Comparison of ENCODE assay signal across 31 cellular contexts in genomic region chr3:66504761-66505641, GRCh38. TPM values are rescaled to one million over a fixed set of nuclear protein-coding genes. Genes with fewer than 3 reads are reported as not detected.
A peak's percentile ranks its signal among the peaks of the same experiment; 100 is the strongest.
DNase-seq lines count a peak whose midpoint lies in the region; ATAC-seq, FAIRE-seq and TF ChIP-seq lines count a peak whose summit lies in the region.
"Had no signal": no experiment of that assay in that cellular context is flagged by ENCODE, and none has a peak within 500 bp of the region (broad histone marks: within the 10 kb centered on the region; RNA-seq: fewer than 3 reads in every experiment).

No MANE protein-coding gene starts in this region.

- peak overlapping the region; percentile 62 for H3K4me2 ChIP-seq in A549
- H3K4me2 ChIP-seq: GM23338 had no signal

- H3K9me3 ChIP-seq in A549: no peaks in the 10 kb centered on the region
- H3K9me3 ChIP-seq in body of pancreas: no peaks in the 10 kb centered on the region
- H3K9me3 ChIP-seq: ovary, testis, uterus had no signal

- H3K27me3 ChIP-seq in body of pancreas: no peaks in the 10 kb centered on the region
- H3K27me3 ChIP-seq: ovary, testis, uterus had no signal

- TF ChIP-seq EP300 in A549 (IDR thresholded peaks at IDR 0.05): no peak

- no peak for FAIRE-seq in A549 (lab: Jason Lieb, UNC)
- FAIRE-seq: A204.1, bronchial epithelial cell, colon had no signal

- no peak for TF ChIP-seq CTCF in A549 (IDR thresholded peaks at IDR 0.05)
- TF ChIP-seq CTCF in body of pancreas (IDR thresholded peaks at IDR 0.05): peak in 2 of 7 experiments; percentile 7 to 11

- no peak for TF ChIP-seq RAD21 in A549 (conservative IDR thresholded peaks at IDR 0.05 in 1 of 2, IDR thresholded peaks at IDR 0.05 in 1 of 2)

- H3K4me3 ChIP-seq in A549 (no peak overlapping the region), body of pancreas (no peak overlapping the region)
- H3K4me3 ChIP-seq: GM23338, ovary, SK-N-MC, testis, uterus had no signal

- peak in 1 of 2 experiments; percentile 26 for DNase-seq in A549 (ENCODE audit: low read depth in 1 of 2, low spot score in 1 of 2)
- DNase-seq in body of pancreas: peak; percentile 95 to 97 (median 96)
- peak; percentile 65 for DNase-seq in left kidney (ENCODE audit: low read depth, low spot score)
- peak; percentile 92 for DNase-seq in renal cortical epithelial cell (ENCODE audit: low read depth)
- DNase-seq in SK-N-DZ (ENCODE audit: low spot score): no peak
- no peak for DNase-seq in activated gamma-delta T cell (lab: John Stamatoyannopoulos, UW)
- DNase-seq: activated CD4-positive, alpha-beta T cell treated with anti-CD3 and anti-CD28 coated beads, Interleukin-2, amount 50 U/mL, for 48 hours; amygdala; CD8-positive, alpha-beta T cell; effector memory CD4-positive, alpha-beta T cell; foreskin fibroblast; NCI-H1105; NCI-H2029 treated with DMSO at 0.1 percent for 48 hours; NCI-H2227 treated with DMSO at 0.1 percent for 48 hours; NCI-H526 treated with DMSO at 0.1 percent for 48 hours; ovary; stimulated activated CD4-positive, alpha-beta T cell treated with anti-CD3 and anti-CD28 coated beads, Interleukin-15, amount 100 ng/mL, for 24 hours; stimulated activated naive CD4-positive, alpha-beta T cell; T-helper 17 cell; testis; uterus had no signal

- H3K4me1 ChIP-seq in A549 (peaks cover 25% of the 10 kb centered on the region), body of pancreas (peaks cover 65% of the 10 kb centered on the region)
- H3K4me1 ChIP-seq: testis, uterus had no signal

- peak overlapping the region; percentile 17 to 43; a peak in 1 of 6 replicates for H3K27ac ChIP-seq in A549
- peak overlapping the region; percentile 79 to 94 (median 82) for H3K27ac ChIP-seq in body of pancreas
- H3K27ac ChIP-seq: ovary, SK-N-MC, testis, uterus had no signal

- CTCF ChIA-PET in A549 (lab: Yijun Ruan, JAX): interaction anchor here (0.8 kb wide), 1 partner anchor 98 kb away, joined by 3 read pairs; no protein-coding TSS in a partner anchor

- H3K36me3 ChIP-seq in body of pancreas (replicated peaks in 1 of 2; ENCODE audit: insufficient read depth in 1 of 2, low read depth in 2 of 2): no peaks in the 10 kb centered on the region
- H3K36me3 ChIP-seq: ovary, uterus had no signal

- no peak for TF ChIP-seq POLR2A in A549 (IDR thresholded peaks at IDR 0.05; ENCODE audit: low read length)
- peak in 2 of 3 donors; percentile 40 to 43 for TF ChIP-seq POLR2A in body of pancreas (IDR thresholded peaks at IDR 0.05)

- intact Hi-C loops in body of pancreas (cut with DNase I): no loop called here

- 30% methylated on average over 7 of the region's 7 CpGs for WGBS in A549 (ENCODE audit: missing lambda C conversion rate)
- 16 to 17% methylated on average over 7 of the region's 7 CpGs for WGBS in body of pancreas, 2 donors

- POLR2A ChIA-PET in A549 (lab: Yijun Ruan, JAX): no interaction called here

- ATAC-seq in A549 (no peak), body of pancreas (peak; percentile 65), GM19455 (IDR thresholded peaks at IDR 0.05; ENCODE audit: unreplicated experiment) (no peak), HG03521 (IDR thresholded peaks at IDR 0.05; ENCODE audit: unreplicated experiment) (no peak)
- ATAC-seq: activated CD4-positive, CD25-positive, alpha-beta regulatory T cell treated with anti-CD3 and anti-CD28 coated beads, Interleukin-2, amount 50 U/mL, for 24 hours; CD8-positive, alpha-beta T cell; GM23338; natural killer cell treated with Interleukin-12 subunit alpha and Interleukin-12 subunit beta and Interleukin-15 and Interleukin-18, amount 100 ng/mL, for 72 hours; sciatic nerve; T-helper 17 cell had no signal

TF ChIP-seq in A549, 52 proteins besides CTCF, POLR2A, EP300 and RAD21:
- no peak for TF ChIP-seq RARB (CRISPR knock-in tag; IDR thresholded peaks at IDR 0.05)
- no peak for TF ChIP-seq POLR2AphosphoS2 (conservative IDR thresholded peaks at IDR 0.05; ENCODE audit: low read length)
- TF ChIP-seq, protein P1, sequence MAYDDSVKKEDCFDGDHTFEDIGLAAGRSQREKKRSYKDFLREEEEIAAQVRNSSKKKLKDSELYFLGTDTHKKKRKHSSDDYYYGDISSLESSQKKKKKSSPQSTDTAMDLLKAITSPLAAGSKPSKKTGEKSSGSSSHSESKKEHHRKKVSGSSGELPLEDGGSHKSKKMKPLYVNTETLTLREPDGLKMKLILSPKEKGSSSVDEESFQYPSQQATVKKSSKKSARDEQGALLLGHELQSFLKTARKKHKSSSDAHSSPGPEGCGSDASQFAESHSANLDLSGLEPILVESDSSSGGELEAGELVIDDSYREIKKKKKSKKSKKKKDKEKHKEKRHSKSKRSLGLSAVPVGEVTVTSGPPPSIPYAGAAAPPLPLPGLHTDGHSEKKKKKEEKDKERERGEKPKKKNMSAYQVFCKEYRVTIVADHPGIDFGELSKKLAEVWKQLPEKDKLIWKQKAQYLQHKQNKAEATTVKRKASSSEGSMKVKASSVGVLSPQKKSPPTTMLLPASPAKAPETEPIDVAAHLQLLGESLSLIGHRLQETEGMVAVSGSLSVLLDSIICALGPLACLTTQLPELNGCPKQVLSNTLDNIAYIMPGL (CRISPR knock-in tag; IDR thresholded peaks at IDR 0.05; ENCODE audit: borderline replicate concordance): no peak
- TF ChIP-seq, protein P2, sequence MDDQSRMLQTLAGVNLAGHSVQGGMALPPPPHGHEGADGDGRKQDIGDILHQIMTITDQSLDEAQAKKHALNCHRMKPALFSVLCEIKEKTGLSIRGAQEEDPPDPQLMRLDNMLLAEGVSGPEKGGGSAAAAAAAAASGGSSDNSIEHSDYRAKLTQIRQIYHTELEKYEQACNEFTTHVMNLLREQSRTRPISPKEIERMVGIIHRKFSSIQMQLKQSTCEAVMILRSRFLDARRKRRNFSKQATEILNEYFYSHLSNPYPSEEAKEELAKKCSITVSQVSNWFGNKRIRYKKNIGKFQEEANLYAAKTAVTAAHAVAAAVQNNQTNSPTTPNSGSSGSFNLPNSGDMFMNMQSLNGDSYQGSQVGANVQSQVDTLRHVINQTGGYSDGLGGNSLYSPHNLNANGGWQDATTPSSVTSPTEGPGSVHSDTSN (IDR thresholded peaks at IDR 0.05): no peak
- no peak for TF ChIP-seq HOXB5 (CRISPR knock-in tag; IDR thresholded peaks at IDR 0.05)
- TF ChIP-seq ZC3H11A (IDR thresholded peaks at IDR 0.05): no peak
- TF ChIP-seq CEBPB (IDR thresholded peaks at IDR 0.05): peak; percentile 29 to 33; a peak in 1 of 4 replicates
TF ChIP-seq in A549: peak in this region for 1.

RNA-seq across cellular contexts. Expression of gene LRIG1, which starts 4.2 kb away (rescaled TPM):
- polyA plus RNA-seq in A549 (2011; rRNA removed) (6.2 and 11.2 TPM in 2 replicates), A549 (2017; fragmentation: RNase III; extraction: RNeasy Plus Mini Kit Qiagen cat#74134 plus additional on column Dnase treatment) (1.8 to 2.9 TPM (median 2.6 TPM) in 3 replicates)
- 3.8 and 5.4 TPM in 2 replicates for polyA plus RNA-seq in A549 (2012; cell fraction: cytosol; rRNA removed)
- polyA plus RNA-seq in A549 (2012; cell fraction: nucleus; rRNA removed): 8.5 and 8.8 TPM in 2 replicates
- polyA minus RNA-seq in A549 (2011; rRNA and poly(A)+ RNA removed): 18.4 and 19.3 TPM in 2 replicates
- total RNA-seq in body of pancreas (100 to 1,000 TPM; 111 to 114 TPM), renal cortical epithelial cell (6.6 and 12.7 TPM in 2 replicates)
- polyA plus RNA-seq in SK-N-DZ (2014; cell fraction: cytosol; rRNA removed): 1.8 and 8.6 TPM in 2 replicates
- polyA plus RNA-seq in SK-N-DZ (2014; cell fraction: nucleus; rRNA removed): 2.1 and 3.5 TPM in 2 replicates

Comparison
In these comparisons a context has a peak if more than half of its experiments do, and no peak if none do; other contexts are left out.
1. DNase-seq: peak in body of pancreas (4 of 4), left kidney (single experiment) and renal cortical epithelial cell (single experiment); none in SK-N-DZ (single experiment) and activated gamma-delta T cell (single experiment).